29 cellular contexts compared by ENCODE assay signal in the genomic region with DNA sequence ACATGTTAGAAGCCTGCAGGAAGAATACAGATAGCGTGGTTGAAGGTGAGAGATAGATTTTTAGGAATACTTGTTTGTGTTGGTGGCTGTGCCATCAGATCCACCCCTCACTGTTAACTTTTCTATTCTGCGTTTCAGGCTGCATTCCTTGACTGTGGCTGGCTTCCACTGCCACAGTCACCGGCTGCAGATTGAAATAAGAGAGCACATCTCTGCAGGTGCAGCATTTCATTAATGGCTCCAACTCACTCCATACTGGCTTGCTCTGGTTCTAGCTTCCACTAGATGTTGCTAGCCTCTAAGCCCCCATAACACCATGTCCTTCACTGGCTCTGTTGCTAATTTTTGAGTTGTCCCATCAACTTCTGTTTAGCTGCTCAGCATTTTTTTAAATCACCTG.
"Had no signal": no experiment of that assay in that cellular context is flagged by ENCODE, and none has a peak within 500 bp of the region (broad histone marks: within the 10 kb centered on the region; RNA-seq: fewer than 3 reads in every experiment).

No MANE protein-coding gene starts in this region.

- H3K36me3 ChIP-seq: esophagus squamous epithelium, lower lobe of right lung, neutrophil, right lobe of liver, suprapubic skin, transverse colon, upper lobe of right lung, vagina had no signal

- H3K4me3 ChIP-seq: esophagus squamous epithelium, lower lobe of right lung, right lobe of liver, suprapubic skin, transverse colon, upper lobe of right lung, vagina had no signal

- DNase-seq: cortex of kidney; effector memory CD8-positive, alpha-beta T cell; erythroblast; esophagus squamous epithelium; foreskin melanocyte; glutamatergic neuron; hypothalamus; immature natural killer cell; islet precursor cell; kidney glomerular epithelial cell; left colon; left ventricle myocardium superior; lower lobe of right lung; naive thymus-derived CD8-positive, alpha-beta T cell; nephron progenitor cell; right lobe of liver; small intestine; stimulated activated CD4-positive, alpha-beta T cell treated with anti-CD3 and anti-CD28 coated beads, Interleukin-15, amount 100 ng/mL, for 24 hours; stimulated activated CD4-positive, alpha-beta T cell treated with anti-CD3 and anti-CD28 coated beads, Interleukin-2, amount 100 ng/mL, for 48 hours; stimulated activated CD8-positive, alpha-beta memory T cell treated with anti-CD3 and anti-CD28 coated beads, Interleukin-4, amount 100 ng/mL, for 48 hours; stimulated activated naive CD4-positive, alpha-beta T cell; stimulated activated naive CD8-positive, alpha-beta T cell treated with anti-CD3 and anti-CD28 coated beads, Interleukin-15, amount 100 ng/mL, for 72 hours; transverse colon; upper lobe of right lung had no signal

- H3K27ac ChIP-seq: esophagus squamous epithelium, lower lobe of right lung, neutrophil, parathyroid adenoma, right lobe of liver, suprapubic skin, transverse colon, upper lobe of right lung, vagina had no signal

- H3K9ac ChIP-seq: parathyroid adenoma had no signal

- H3K9me3 ChIP-seq: esophagus squamous epithelium, lower lobe of right lung, neutrophil, right lobe of liver, suprapubic skin, transverse colon, upper lobe of right lung, vagina had no signal

- H2AFZ ChIP-seq: parathyroid adenoma had no signal

- FAIRE-seq: endometrium, small intestine had no signal

- ATAC-seq: effector memory CD8-positive, alpha-beta T cell; left colon; left ventricle myocardium superior; lower lobe of right lung; naive thymus-derived CD8-positive, alpha-beta T cell; right lobe of liver; stimulated activated naive CD8-positive, alpha-beta T cell treated with anti-CD3 and anti-CD28 coated beads, Interleukin-15, amount 100 ng/mL, for 72 hours; upper lobe of right lung had no signal

- H3K79me2 ChIP-seq: parathyroid adenoma had no signal

- H3K4me1 ChIP-seq: esophagus squamous epithelium, lower lobe of right lung, parathyroid adenoma, right lobe of liver, suprapubic skin, transverse colon, upper lobe of right lung, vagina had no signal

- H3K27me3 ChIP-seq: esophagus squamous epithelium, neutrophil, right lobe of liver, suprapubic skin, transverse colon, upper lobe of right lung, vagina had no signal
